In genomic region chr10:24465899-24466615, GRCh38 we compare ENCODE assay signal across 1 cellular context.
A peak's percentile ranks its signal among the peaks of the same experiment; 100 is the strongest.
TF ChIP-seq lines count a peak whose summit lies in the region.

No MANE protein-coding gene starts in this region.

TF ChIP-seq in HepG2, 621 proteins besides CTCF, POLR2A, EP300 and RAD21 (continued from another document and continues in another):
- TF ChIP-seq ZXDC (CRISPR knock-in tag; IDR thresholded peaks at IDR 0.05) (no peak), MAX (IDR thresholded peaks at IDR 0.05) (no peak), DBP (CRISPR knock-in tag; IDR thresholded peaks at IDR 0.05; ENCODE audit: not compliant biosample characterization) (no peak), GATAD2A (CRISPR knock-in tag; IDR thresholded peaks at IDR 0.05) (peak; percentile 64), BRD4 (CRISPR knock-in tag; IDR thresholded peaks at IDR 0.05) (no peak), ZNF660 (CRISPR knock-in tag; IDR thresholded peaks at IDR 0.05; ENCODE audit: borderline replicate concordance, low read depth) (no peak), SKIL (CRISPR knock-in tag; IDR thresholded peaks at IDR 0.05; ENCODE audit: borderline replicate concordance) (no peak), DPF2 (CRISPR knock-in tag; IDR thresholded peaks at IDR 0.05; ENCODE audit: borderline replicate concordance, low read depth) (peak; percentile 26; the same call in 1 of the 2 replicates), ZNF576 (CRISPR knock-in tag; IDR thresholded peaks at IDR 0.05) (no peak), GZF1 (CRISPR knock-in tag; IDR thresholded peaks at IDR 0.05) (no peak), SMAD3 (CRISPR knock-in tag; IDR thresholded peaks at IDR 0.05) (peak; percentile 67; the same call in 1 of the 2 replicates), ZFP91 (CRISPR knock-in tag; IDR thresholded peaks at IDR 0.05; ENCODE audit: borderline replicate concordance) (0 out of 2 replicates have a peak, but pooled peaks have one; percentile 25), SAP130 (CRISPR knock-in tag; IDR thresholded peaks at IDR 0.05; ENCODE audit: low read depth) (peak; percentile 75), JUN (CRISPR knock-in tag; IDR thresholded peaks at IDR 0.05) (0 out of 2 replicates have a peak, but pooled peaks have one; percentile 17), HMGXB3 (CRISPR knock-in tag; IDR thresholded peaks at IDR 0.05; ENCODE audit: borderline replicate concordance) (peak; percentile 66; the same call in 1 of the 2 replicates), ZSCAN9 (CRISPR knock-in tag; IDR thresholded peaks at IDR 0.05; ENCODE audit: borderline replicate concordance) (peak; percentile 37; the same call in 1 of the 2 replicates), MIER3 (CRISPR knock-in tag; IDR thresholded peaks at IDR 0.05; ENCODE audit: borderline replicate concordance) (peak; percentile 14; the same call in 1 of the 2 replicates), FOXP1 (IDR thresholded peaks at IDR 0.05) (no peak), FOXP1 (CRISPR knock-in tag; IDR thresholded peaks at IDR 0.05) (peak; percentile 45; the same call in 1 of the 2 replicates), AGO1 (IDR thresholded peaks at IDR 0.05; ENCODE audit: low read depth, low read length, poor library complexity, severe bottlenecking) (no peak), TMF1 (CRISPR knock-in tag; IDR thresholded peaks at IDR 0.05; ENCODE audit: low read depth) (no peak), PAXIP1 (CRISPR knock-in tag; conservative IDR thresholded peaks at IDR 0.05) (peak; percentile 76), ZNF441 (CRISPR knock-in tag; IDR thresholded peaks at IDR 0.05; ENCODE audit: borderline replicate concordance) (peak; percentile 41; the same call in 1 of the 2 replicates), SSRP1 (CRISPR knock-in tag; IDR thresholded peaks at IDR 0.05) (no peak), KLF11 (CRISPR knock-in tag; IDR thresholded peaks at IDR 0.05) (no peak), SKI (IDR thresholded peaks at IDR 0.05; ENCODE audit: partially characterized antibody) (no peak), NONO (IDR thresholded peaks at IDR 0.05) (no peak), NONO (CRISPR knock-in tag; conservative IDR thresholded peaks at IDR 0.05) (0 out of 2 replicates have a peak, but pooled peaks have one; percentile 23), ZNF607 (CRISPR knock-in tag; IDR thresholded peaks at IDR 0.05; ENCODE audit: borderline replicate concordance) (no peak), SOX13 (IDR thresholded peaks at IDR 0.05) (peak; percentile 27; the same call in 1 of the 2 replicates), SOX13 (CRISPR knock-in tag; conservative IDR thresholded peaks at IDR 0.05 in 1 of 2, IDR thresholded peaks at IDR 0.05 in 1 of 2) (no peak; a peak in 1 of 4 replicates), ZNF772 (CRISPR knock-in tag; IDR thresholded peaks at IDR 0.05) (no peak), MYPOP (CRISPR knock-in tag; IDR thresholded peaks at IDR 0.05) (peak; percentile 66; the same call in 1 of the 2 replicates), FOSL2 (CRISPR knock-in tag; IDR thresholded peaks at IDR 0.05) (peak; percentile 95), SOX6 (IDR thresholded peaks at IDR 0.05) (no peak), SOX6 (CRISPR knock-in tag; IDR thresholded peaks at IDR 0.05) (peak; percentile 46; the same call in 1 of the 2 replicates), WIZ (CRISPR knock-in tag; IDR thresholded peaks at IDR 0.05) (0 out of 2 replicates have a peak, but pooled peaks have one; percentile 57), SP2 (CRISPR knock-in tag; IDR thresholded peaks at IDR 0.05) (no peak)
